In the genomic region with DNA sequence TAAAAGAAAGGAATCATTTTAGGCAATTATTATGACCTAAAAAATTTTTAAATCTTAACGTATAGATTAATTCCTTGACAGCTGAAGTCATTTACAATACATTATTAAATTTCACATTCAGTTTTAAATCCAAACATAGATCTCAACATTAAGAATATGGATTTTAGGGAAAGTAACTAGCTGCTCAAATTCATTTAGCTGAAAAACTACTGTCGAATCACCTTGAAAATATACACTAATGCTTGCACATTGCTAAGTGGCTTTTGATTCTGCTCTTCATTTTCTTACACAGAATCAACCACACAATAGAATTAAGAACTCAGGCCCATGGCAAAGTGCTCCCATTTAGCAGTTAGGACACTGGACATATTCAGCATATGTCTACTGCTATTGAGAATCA, we compare ENCODE assay signal across 10 cellular contexts.
DNase-seq lines count a peak whose midpoint lies in the region; TF ChIP-seq lines count a peak whose summit lies in the region.
"Had no signal": no experiment of that assay in that cellular context is flagged by ENCODE, and none has a peak within 500 bp of the region (broad histone marks: within the 10 kb centered on the region; RNA-seq: fewer than 3 reads in every experiment).

No MANE protein-coding gene starts in this region.

- no peak overlapping the region for H3K4me3 ChIP-seq in mammary epithelial cell (replicated peaks in 1 of 3; ENCODE audit: insufficient read depth in 1 of 3, low read depth in 2 of 3, low read length in 3 of 3)
- peak overlapping the region; percentile 61 for H3K4me3 ChIP-seq in mesodermal cell (ENCODE audit: extremely low read depth, insufficient read depth, low read length, poor library complexity, severe bottlenecking)
- H3K4me3 ChIP-seq in tibial artery, result peak overlapping the region; percentile 63 to 79
- H3K4me3 ChIP-seq: HAP-1 had no signal

- WGBS in mammary epithelial cell (ENCODE audit: low coverage, missing lambda C conversion rate), result 79% methylated on average over 2 of the region's 2 CpGs
- 82 to 84% methylated on average over 1 to 2 of the region's 2 CpGs for WGBS in mesodermal cell (ENCODE audit: insufficient coverage in 2 of 2), 2 experiments

- no peaks in the 10 kb centered on the region for H4K20me1 ChIP-seq in mammary epithelial cell (ENCODE audit: insufficient read depth, low read length)

- CTCF ChIA-PET in MCF 10A (lab: Yijun Ruan, JAX) (interaction anchor here (0.6 to 6.4 kb wide), 6 partner anchors 20 to 139 kb away, joined by 3 to 110 read pairs (median 3); no protein-coding TSS in a partner anchor), mammary epithelial cell (lab: Charles Lee; ENCODE audit: low non-redundant PET) (interaction anchor here (0.6 kb wide), 1 partner anchor 146 kb away, joined by 7 read pairs; no protein-coding TSS in a partner anchor), GM10248 (lab: Yijun Ruan, JAX) (interaction anchor here (1.0 to 5.0 kb wide), 4 partner anchors 10 to 150 kb away, joined by 3 to 46 read pairs (median 9); no protein-coding TSS in a partner anchor)

- intact Hi-C loops in MCF 10A (cut with micrococcal nuclease), result loop anchor here (5.0 to 10.0 kb wide), 3 partner anchors 45 to 328 kb away; no protein-coding TSS in a partner anchor
- intact Hi-C loops in mammary epithelial cell (cut with micrococcal nuclease), result no loop called here
- intact Hi-C loops in activated T-helper 2 cell treated with anti-CD3 and anti-CD28 coated beads, Interferon-gamma antibody, Interleukin-2, Interleukin-4, amounts not matched to agents 10 μg/mL and 5 μg/mL and 100 μg/mL, durations not matched to agents 14 hours and 24 hours and 36 hours (cut with micrococcal nuclease), result loop anchor here (5.0 to 10.0 kb wide), 3 partner anchors 348 to 758 kb away; a partner anchor contains a TSS
- intact Hi-C loops in tibial artery (cut with DNase I; ENCODE audit: low total_unique reads), result loop anchor here (10.0 kb wide), 2 partner anchors 112 to 128 kb away; no protein-coding TSS in a partner anchor

- TF ChIP-seq CTCF in MCF 10A (IDR thresholded peaks at IDR 0.05; ENCODE audit: unreplicated experiment) (no peak), mammary epithelial cell (conservative IDR thresholded peaks at IDR 0.05 in 1 of 2, IDR thresholded peaks at IDR 0.05 in 1 of 2; ENCODE audit: extremely low read depth in 1 of 2, insufficient read depth in 1 of 2, low read depth in 1 of 2, low read length in 2 of 2) (no peak), tibial artery (IDR thresholded peaks at IDR 0.05) (no peak), GM10248 (IDR thresholded peaks at IDR 0.05; ENCODE audit: control extremely low read depth, extremely low read depth, low read depth, missing control alignments) (no peak)

- dilution Hi-C loops in mammary epithelial cell (cut with HindIII; ENCODE audit: low sequenced_read_pairs), result no loop called here

- no peaks in the 10 kb centered on the region for H3K9me3 ChIP-seq in mammary epithelial cell (replicated peaks; ENCODE audit: insufficient read depth, low read length)
- no peaks in the 10 kb centered on the region for H3K9me3 ChIP-seq in mesodermal cell (ENCODE audit: control insufficient read depth, low read length)
- no peaks in the 10 kb centered on the region for H3K9me3 ChIP-seq in tibial artery
- H3K9me3 ChIP-seq: HAP-1 had no signal

- no peak for DNase-seq in MCF 10A (ENCODE audit: unreplicated experiment)
- no peak for DNase-seq in mammary epithelial cell
- no peak for DNase-seq in activated T-helper 2 cell treated with anti-CD3 and anti-CD28 coated beads, Interferon-gamma antibody, Interleukin-2, Interleukin-4, amounts not matched to agents 10 μg/mL and 5 μg/mL and 100 μg/mL, durations not matched to agents 14 hours and 24 hours and 36 hours (ENCODE audit: low spot score)
- no peak for DNase-seq in tibial artery
- no peak for DNase-seq in NCI-H2227 treated with DMSO at 0.1 percent for 48 hours (lab: John Stamatoyannopoulos, UW)
- no peak for DNase-seq in islet precursor cell
- no peak for DNase-seq in GM10248 (ENCODE audit: extremely low spot score)
- DNase-seq: NCI-H1417 treated with DMSO at 0.1 percent for 48 hours had no signal

- H3K4me1 ChIP-seq in mammary epithelial cell (ENCODE audit: insufficient read depth, low read length) (peaks cover 29% of the 10 kb centered on the region), mesodermal cell (ENCODE audit: control insufficient read depth, insufficient read depth, low read length, poor library complexity, severe bottlenecking) (peaks cover 9% of the 10 kb centered on the region), tibial artery (peaks cover 0 to 64% (median 11%) of the 10 kb centered on the region in 4 donors)
- H3K4me1 ChIP-seq: HAP-1 had no signal

- H3K27me3 Mint-ChIP-seq in MCF 10A (ENCODE audit: insufficient read depth, unreplicated experiment), result no peaks in the 10 kb centered on the region
- no peaks in the 10 kb centered on the region for H3K27me3 Mint-ChIP-seq in activated T-helper 2 cell treated with anti-CD3 and anti-CD28 coated beads, Interferon-gamma antibody, Interleukin-2, Interleukin-4, amounts not matched to agents 10 μg/mL and 5 μg/mL and 100 μg/mL, durations not matched to agents 14 hours and 24 hours and 36 hours (ENCODE audit: low read depth)

- peak overlapping the region; percentile 92 for H3K27ac Mint-ChIP-seq in MCF 10A (ENCODE audit: low read depth, unreplicated experiment)
- peak overlapping the region; percentile 95 for H3K27ac Mint-ChIP-seq in activated T-helper 2 cell treated with anti-CD3 and anti-CD28 coated beads, Interferon-gamma antibody, Interleukin-2, Interleukin-4, amounts not matched to agents 10 μg/mL and 5 μg/mL and 100 μg/mL, durations not matched to agents 14 hours and 24 hours and 36 hours

- H3K27ac ChIP-seq in mammary epithelial cell (ENCODE audit: insufficient read depth, low read depth, low read length) (no peak overlapping the region), mesodermal cell (ENCODE audit: low read depth, low read length, severe bottlenecking) (no peak overlapping the region), tibial artery (peak overlapping the region; percentile 14 to 84)

- H3K27me3 ChIP-seq in mammary epithelial cell (ENCODE audit: insufficient read depth, low read length) (no peaks in the 10 kb centered on the region), tibial artery (no peaks in the 10 kb centered on the region)

- H3K9ac ChIP-seq in mammary epithelial cell (ENCODE audit: insufficient read depth, low read length), result no peak overlapping the region

- peaks cover 6% of the 10 kb centered on the region for H3K36me3 Mint-ChIP-seq in MCF 10A (ENCODE audit: insufficient read depth, unreplicated experiment)
- H3K36me3 Mint-ChIP-seq in activated T-helper 2 cell treated with anti-CD3 and anti-CD28 coated beads, Interferon-gamma antibody, Interleukin-2, Interleukin-4, amounts not matched to agents 10 μg/mL and 5 μg/mL and 100 μg/mL, durations not matched to agents 14 hours and 24 hours and 36 hours (ENCODE audit: low read depth), result peaks cover 58% of the 10 kb centered on the region

- H3K4me2 ChIP-seq in mammary epithelial cell (ENCODE audit: insufficient read depth, low read depth, low read length), result no peak overlapping the region

- no peaks in the 10 kb centered on the region for H3K79me2 ChIP-seq in mammary epithelial cell (ENCODE audit: insufficient read depth, low read length)

- H3K4me3 Mint-ChIP-seq in MCF 10A (ENCODE audit: unreplicated experiment), result peak overlapping the region; percentile 84
- H3K4me3 Mint-ChIP-seq in activated T-helper 2 cell treated with anti-CD3 and anti-CD28 coated beads, Interferon-gamma antibody, Interleukin-2, Interleukin-4, amounts not matched to agents 10 μg/mL and 5 μg/mL and 100 μg/mL, durations not matched to agents 14 hours and 24 hours and 36 hours (ENCODE audit: low read depth), result peak overlapping the region; percentile 88

- H3K4me1 Mint-ChIP-seq in MCF 10A (ENCODE audit: insufficient read depth, unreplicated experiment), result peaks cover 45% of the 10 kb centered on the region
- H3K4me1 Mint-ChIP-seq in activated T-helper 2 cell treated with anti-CD3 and anti-CD28 coated beads, Interferon-gamma antibody, Interleukin-2, Interleukin-4, amounts not matched to agents 10 μg/mL and 5 μg/mL and 100 μg/mL, durations not matched to agents 14 hours and 24 hours and 36 hours (ENCODE audit: low read depth), result peaks cover 50% of the 10 kb centered on the region

- no TSS peak for BruUV-seq in MCF 10A (replicated peaks; lab: Mats Ljungman, UMichigan)
- BruUV-seq in mammary epithelial cell (replicated peaks; lab: Mats Ljungman, UMichigan), result no TSS peak

- H3K9me3 Mint-ChIP-seq in MCF 10A (ENCODE audit: unreplicated experiment), result no peaks in the 10 kb centered on the region
- no peaks in the 10 kb centered on the region for H3K9me3 Mint-ChIP-seq in activated T-helper 2 cell treated with anti-CD3 and anti-CD28 coated beads, Interferon-gamma antibody, Interleukin-2, Interleukin-4, amounts not matched to agents 10 μg/mL and 5 μg/mL and 100 μg/mL, durations not matched to agents 14 hours and 24 hours and 36 hours

- no peak overlapping the region for H2AFZ ChIP-seq in mammary epithelial cell (ENCODE audit: low read depth, low read length)

- POLR2A ChIA-PET in MCF 10A (lab: Yijun Ruan, JAX), result interaction anchor here (0.9 to 2.0 kb wide), 7 partner anchors 13 to 755 kb away, joined by 3 to 10 read pairs (median 7); no protein-coding TSS in a partner anchor
- POLR2A ChIA-PET in GM10248 (lab: Yijun Ruan, JAX), result no interaction called here

- H3K36me3 ChIP-seq in mammary epithelial cell (ENCODE audit: insufficient read depth, low read length), result no peaks in the 10 kb centered on the region
- H3K36me3 ChIP-seq in mesodermal cell (ENCODE audit: control insufficient read depth, insufficient read depth, low read length), result no peaks in the 10 kb centered on the region
- H3K36me3 ChIP-seq in tibial artery, result no peaks in the 10 kb centered on the region
- H3K36me3 ChIP-seq: HAP-1 had no signal

- in situ Hi-C loops in mammary epithelial cell (cut with MboI; ENCODE audit: low sequenced_read_pairs in 2 of 2), result loop anchor here (10.0 to 25.0 kb wide), 3 partner anchors 125 to 325 kb away; no protein-coding TSS in a partner anchor

Comparison
In these comparisons a context has a peak if more than half of its experiments do, and no peak if none do; other contexts are left out.
1. H3K27ac ChIP-seq: peak in tibial artery (2 of 2); none in mammary epithelial cell (single experiment) and mesodermal cell (single experiment).
2. H3K4me3 ChIP-seq: peak in mesodermal cell (single experiment) and tibial artery (2 of 2); none in mammary epithelial cell (0 of 3).